15 cellular contexts compared by ENCODE assay signal in the genomic region with DNA sequence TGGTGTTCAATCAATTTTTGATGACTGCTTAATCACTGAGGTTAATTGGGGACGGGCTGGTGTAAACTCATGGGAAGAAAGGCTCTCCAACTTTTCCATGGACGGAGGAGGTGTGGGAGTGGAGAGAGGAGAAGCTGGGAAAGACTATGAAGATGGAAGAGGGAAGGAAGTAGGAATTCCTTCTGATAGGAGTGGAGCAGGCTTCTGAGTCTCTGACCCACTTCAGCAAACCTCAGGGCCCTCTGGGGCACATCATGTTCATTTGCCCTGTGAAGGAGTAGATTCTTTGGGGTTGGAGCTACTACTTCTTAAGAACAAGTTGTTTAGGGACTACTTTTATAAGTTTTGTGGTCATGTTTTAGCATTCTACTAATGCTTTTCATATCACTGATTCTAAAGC.
A peak's percentile ranks its signal among the peaks of the same experiment; 100 is the strongest.
DNase-seq lines count a peak whose midpoint lies in the region; ATAC-seq, FAIRE-seq and TF ChIP-seq lines count a peak whose summit lies in the region.
"Had no signal": no experiment of that assay in that cellular context is flagged by ENCODE, and none has a peak within 500 bp of the region (broad histone marks: within the 10 kb centered on the region; RNA-seq: fewer than 3 reads in every experiment).

No MANE protein-coding gene starts in this region.

- H2AFZ ChIP-seq in ACC112 (ENCODE audit: low read length, unreplicated experiment) (peak overlapping the region; percentile 96), PC-9 (0 out of 2 replicates have a peak overlapping the region, but pooled peaks have one; percentile 16), endothelial cell of umbilical vein (ENCODE audit: low read depth, low read length) (peak overlapping the region; percentile 54)
- H2AFZ ChIP-seq: parathyroid adenoma had no signal

- DNase-seq in PC-9: no peak
- DNase-seq in endothelial cell of umbilical vein (ENCODE audit: low read depth, low spot score): no peak
- no peak for DNase-seq in stimulated activated effector memory CD8-positive, alpha-beta T cell treated with anti-CD3 and anti-CD28 coated beads, Interleukin-12 subunit alpha, Interleukin-12 subunit beta, amount 100 ng/mL, for 72 hours (ENCODE audit: low spot score in 2 of 2)
- DNase-seq in nucleus accumbens (lab: John Stamatoyannopoulos, UW): no peak
- DNase-seq in NCI-H510A treated with DMSO at 0.1 percent for 48 hours (lab: John Stamatoyannopoulos, UW): no peak
- no peak for DNase-seq in NCI-H1105 treated with DMSO at 0.1 percent for 48 hours (lab: John Stamatoyannopoulos, UW)
- DNase-seq: activated CD8-positive, alpha-beta T cell treated with anti-CD3 and anti-CD28 coated beads for 36 hours; CD4-positive, alpha-beta memory T cell; DMS79; stimulated activated naive CD4-positive, alpha-beta T cell treated with Interleukin-2 at 50 U/mL for 16 hours; upper lobe of right lung had no signal

- H3K27ac Mint-ChIP-seq in nephron: peak overlapping the region in 2 of 3 experiments; percentile 28 to 36
- H3K27ac Mint-ChIP-seq in stimulated activated effector memory CD8-positive, alpha-beta T cell treated with anti-CD3 and anti-CD28 coated beads, Interleukin-12 subunit alpha, Interleukin-12 subunit beta, amount 100 ng/mL, for 72 hours: no peak overlapping the region
- H3K27ac Mint-ChIP-seq: activated CD8-positive, alpha-beta T cell treated with anti-CD3 and anti-CD28 coated beads for 36 hours had no signal

- H3K27me3 Mint-ChIP-seq in nephron (ENCODE audit: low read depth): no peaks in the 10 kb centered on the region
- H3K27me3 Mint-ChIP-seq: activated CD8-positive, alpha-beta T cell treated with anti-CD3 and anti-CD28 coated beads for 36 hours; CD4-positive, alpha-beta memory T cell had no signal

- dilution Hi-C loops in endothelial cell of umbilical vein (cut with MboI; ENCODE audit: extremely low pct_ligation_motif_present, low sequenced_read_pairs): no loop called here

- H3K9me3 ChIP-seq in PC-9 (ENCODE audit: insufficient read depth, low read depth): peaks cover 17% of the 10 kb centered on the region
- peaks cover 2% of the 10 kb centered on the region for H3K9me3 ChIP-seq in endothelial cell of umbilical vein (replicated peaks; ENCODE audit: control insufficient read depth, insufficient read depth, low read length)
- H3K9me3 ChIP-seq: upper lobe of right lung had no signal

- no peaks in the 10 kb centered on the region for H3K9me1 ChIP-seq in endothelial cell of umbilical vein (replicated peaks; ENCODE audit: control insufficient read depth, extremely low read depth, insufficient read depth, low read length)

- H3F3A ChIP-seq in PC-9 (ENCODE audit: insufficient read depth, low read depth): peaks cover 18% of the 10 kb centered on the region

- no peaks in the 10 kb centered on the region for H3K27me3 ChIP-seq in ACC112 (ENCODE audit: insufficient read depth, low read length)
- H3K27me3 ChIP-seq in PC-9 (ENCODE audit: insufficient read depth, low read depth): no peaks in the 10 kb centered on the region
- no peaks in the 10 kb centered on the region for H3K27me3 ChIP-seq in endothelial cell of umbilical vein (ENCODE audit: control insufficient read depth in 2 of 2, insufficient read depth in 2 of 2, low read length in 2 of 2)
- H3K27me3 ChIP-seq: upper lobe of right lung had no signal

- TF ChIP-seq CTCF in PC-9 (conservative IDR thresholded peaks at IDR 0.05): no peak
- no peak for TF ChIP-seq CTCF in endothelial cell of umbilical vein (IDR thresholded peaks at IDR 0.05; ENCODE audit: extremely low read depth in 1 of 2, insufficient read depth in 1 of 2, low read depth in 1 of 2, low read length in 2 of 2)
- no peak for TF ChIP-seq CTCF in nephron (IDR thresholded peaks at IDR 0.05; ENCODE audit: unreplicated experiment in 3 of 3)

- H3K4me3 ChIP-seq in ACC112 (ENCODE audit: low read depth, low read length) (peak overlapping the region; percentile 57), PC-9 (no peak overlapping the region), endothelial cell of umbilical vein (replicated peaks in 1 of 3; ENCODE audit: insufficient read depth in 1 of 3, low read depth in 1 of 3, low read length in 3 of 3) (no peak overlapping the region)
- H3K4me3 ChIP-seq: upper lobe of right lung had no signal

- H3K36me3 ChIP-seq in ACC112 (ENCODE audit: insufficient read depth, low read length) (0 out of 2 replicates have a peak, but pooled peaks cover 4% of the 10 kb centered on the region), PC-9 (ENCODE audit: low read depth) (no peaks in the 10 kb centered on the region), endothelial cell of umbilical vein (ENCODE audit: control insufficient read depth in 2 of 2, extremely low read depth in 1 of 2, insufficient read depth in 2 of 2, low read length in 2 of 2) (no peaks in the 10 kb centered on the region)
- H3K36me3 ChIP-seq: upper lobe of right lung had no signal

- no peak overlapping the region for H3K4me3 Mint-ChIP-seq in nephron
- H3K4me3 Mint-ChIP-seq in stimulated activated effector memory CD8-positive, alpha-beta T cell treated with anti-CD3 and anti-CD28 coated beads, Interleukin-12 subunit alpha, Interleukin-12 subunit beta, amount 100 ng/mL, for 72 hours: no peak overlapping the region
- H3K4me3 Mint-ChIP-seq: activated CD8-positive, alpha-beta T cell treated with anti-CD3 and anti-CD28 coated beads for 36 hours; CD4-positive, alpha-beta memory T cell had no signal

- no peak for ATAC-seq in stimulated activated effector memory CD8-positive, alpha-beta T cell treated with anti-CD3 and anti-CD28 coated beads, Interleukin-12 subunit alpha, Interleukin-12 subunit beta, amount 100 ng/mL, for 72 hours
- ATAC-seq: activated CD8-positive, alpha-beta T cell treated with anti-CD3 and anti-CD28 coated beads for 36 hours; upper lobe of right lung had no signal

- H3K4me1 Mint-ChIP-seq in nephron: peaks cover 19% of the 10 kb centered on the region
- no peaks in the 10 kb centered on the region for H3K4me1 Mint-ChIP-seq in stimulated activated effector memory CD8-positive, alpha-beta T cell treated with anti-CD3 and anti-CD28 coated beads, Interleukin-12 subunit alpha, Interleukin-12 subunit beta, amount 100 ng/mL, for 72 hours
- H3K4me1 Mint-ChIP-seq: CD4-positive, alpha-beta memory T cell had no signal

- POLR2A ChIA-PET in PC-9 (lab: Charles Lee; ENCODE audit: unreplicated experiment): interaction anchor here (0.5 to 1.6 kb wide), 6 partner anchors 24 to 1722 kb away, joined by 4 to 10 read pairs (median 6); no protein-coding TSS in a partner anchor
- POLR2A ChIA-PET in endothelial cell of umbilical vein (lab: Charles Lee): no interaction called here

- H3K79me2 ChIP-seq in ACC112 (ENCODE audit: control insufficient read depth, insufficient read depth, low read length, unreplicated experiment): no peaks in the 10 kb centered on the region
- H3K79me2 ChIP-seq in PC-9 (ENCODE audit: low read depth): no peaks in the 10 kb centered on the region
- H3K79me2 ChIP-seq in endothelial cell of umbilical vein (ENCODE audit: control insufficient read depth, insufficient read depth, low read length): no peaks in the 10 kb centered on the region
- H3K79me2 ChIP-seq: parathyroid adenoma had no signal

- H3K4me1 ChIP-seq in ACC112 (ENCODE audit: control insufficient read depth, insufficient read depth, low read length, unreplicated experiment) (peaks cover 31% of the 10 kb centered on the region), PC-9 (replicated peaks; ENCODE audit: insufficient read depth) (peaks cover 22% of the 10 kb centered on the region), endothelial cell of umbilical vein (ENCODE audit: control insufficient read depth, extremely low read depth, insufficient read depth, low read length) (peaks cover 14% of the 10 kb centered on the region)
- H3K4me1 ChIP-seq: parathyroid adenoma had no signal

- BruUV-seq in PC-9 (replicated peaks; lab: Mats Ljungman, UMichigan) (TSS peak; percentile 91), endothelial cell of umbilical vein (replicated peaks; lab: Mats Ljungman, UMichigan) (no TSS peak)

- TF ChIP-seq POLR2A in endothelial cell of umbilical vein (IDR thresholded peaks at IDR 0.05; ENCODE audit: low read depth, low read length): no peak

- H3K4me2 ChIP-seq in PC-9 (peak overlapping the region; percentile 49), endothelial cell of umbilical vein (ENCODE audit: insufficient read depth, low read length) (peak overlapping the region; percentile 64)

- intact Hi-C loops in PC-9 (cut with micrococcal nuclease; ENCODE audit: unreplicated experiment) (loop anchor here (5.0 kb wide), 1 partner anchor 37 kb away; no protein-coding TSS in a partner anchor), endothelial cell of umbilical vein (cut with micrococcal nuclease) (no loop called here)

- peak; percentile 59 for FAIRE-seq in endothelial cell of umbilical vein (lab: Jason Lieb, UNC)
- FAIRE-seq: GM19239 had no signal

- CTCF ChIA-PET in PC-9 (lab: Charles Lee): interaction anchor here (0.5 to 1.1 kb wide), 3 partner anchors 23 to 75 kb away, joined by 3 to 4 read pairs (median 3); no protein-coding TSS in a partner anchor
- CTCF ChIA-PET in endothelial cell of umbilical vein (lab: Charles Lee): interaction anchor here (1.0 to 3.0 kb wide), 7 partner anchors 10 to 173 kb away, joined by 3 to 10 read pairs (median 3); no protein-coding TSS in a partner anchor

- peaks cover 17% of the 10 kb centered on the region for H3K9me3 Mint-ChIP-seq in nephron
- peaks cover 2% of the 10 kb centered on the region for H3K9me3 Mint-ChIP-seq in stimulated activated effector memory CD8-positive, alpha-beta T cell treated with anti-CD3 and anti-CD28 coated beads, Interleukin-12 subunit alpha, Interleukin-12 subunit beta, amount 100 ng/mL, for 72 hours

- H3K36me3 Mint-ChIP-seq in nephron (ENCODE audit: low read depth): peaks cover 18% of the 10 kb centered on the region
- no peaks in the 10 kb centered on the region for H3K36me3 Mint-ChIP-seq in stimulated activated effector memory CD8-positive, alpha-beta T cell treated with anti-CD3 and anti-CD28 coated beads, Interleukin-12 subunit alpha, Interleukin-12 subunit beta, amount 100 ng/mL, for 72 hours

- H3K27ac ChIP-seq in ACC112 (ENCODE audit: low read depth, low read length) (peak overlapping the region; percentile 98), PC-9 (peak overlapping the region; percentile 51), endothelial cell of umbilical vein (ENCODE audit: insufficient read depth, low read depth, low read length) (peak overlapping the region; percentile 65)
- H3K27ac ChIP-seq: parathyroid adenoma, upper lobe of right lung had no signal

- no peaks in the 10 kb centered on the region for H3K9me2 ChIP-seq in PC-9 (ENCODE audit: insufficient read depth)

- peak overlapping the region; percentile 24 for H3K9ac ChIP-seq in endothelial cell of umbilical vein (replicated peaks; ENCODE audit: extremely low read depth, insufficient read depth, low read length)
- H3K9ac ChIP-seq: parathyroid adenoma had no signal

- H4K20me1 ChIP-seq in PC-9 (ENCODE audit: insufficient read depth) (no peaks in the 10 kb centered on the region), endothelial cell of umbilical vein (replicated peaks; ENCODE audit: control insufficient read depth, extremely low read depth, insufficient read depth, low read length) (no peaks in the 10 kb centered on the region)

TF ChIP-seq in endothelial cell of umbilical vein, 7 proteins besides CTCF, POLR2A, EP300 and RAD21 (continues in another document):
- TF ChIP-seq JUN (IDR thresholded peaks at IDR 0.05; ENCODE audit: borderline replicate concordance, insufficient read depth, insufficient read length, low read depth) (no peak), FOS (IDR thresholded peaks at IDR 0.05; ENCODE audit: borderline replicate concordance, insufficient read depth, low read length) (no peak)

Comparison
In these comparisons a context has a peak if more than half of its experiments do, and no peak if none do; other contexts are left out.
1. H2AFZ ChIP-seq: peak in every context shown above with its lines; median percentile 96 in ACC112; 54 in endothelial cell of umbilical vein; 16 in PC-9.